In genomic region chr3:62208385-62208784, GRCh38 we compare ENCODE assay signal across 30 cellular contexts.
"Had no signal": no experiment of that assay in that cellular context is flagged by ENCODE, and none has a peak within 500 bp of the region (broad histone marks: within the 10 kb centered on the region; RNA-seq: fewer than 3 reads in every experiment).

No MANE protein-coding gene starts in this region.

- ATAC-seq: left colon; left lung; lower lobe of right lung; natural killer cell; right cardiac atrium; sciatic nerve; stimulated activated naive B cell treated with anti-CD40 and anti-IgM and Interleukin-4, amounts not matched to agents 10 μg/mL and 1 μg/mL and 100 μg/mL, for 72 hours; stimulated activated naive CD8-positive, alpha-beta T cell treated with anti-CD3 and anti-CD28 coated beads, Interleukin-15, Interleukin-2, amounts not matched to agents 100 U/mL and 50 U/mL, for 24 hours had no signal

- H3K27ac Mint-ChIP-seq: immature natural killer cell; mesothelial cell of epicardium; natural killer cell; nephron progenitor cell; stimulated activated naive B cell treated with anti-CD40 and anti-IgM and Interleukin-4, amounts not matched to agents 10 μg/mL and 1 μg/mL and 100 μg/mL, for 72 hours had no signal

- H3K4me3 ChIP-seq: left lung, lower lobe of right lung, ovary, prostate gland, skin epidermis, stomach, testis, thyroid gland, transverse colon, upper lobe of left lung, vagina had no signal

- H3K36me3 Mint-ChIP-seq: immature natural killer cell; naive B cell; natural killer cell; stimulated activated naive B cell treated with anti-CD40 and anti-IgM and Interleukin-4, amounts not matched to agents 10 μg/mL and 1 μg/mL and 100 μg/mL, for 72 hours had no signal

- H3K4me1 ChIP-seq: left lung, lower lobe of right lung, prostate gland, testis, thyroid gland, upper lobe of left lung had no signal

- DNase-seq: hippocampal formation; immature natural killer cell; kidney; left colon; left lung; lower lobe of right lung; mammary epithelial cell; mesenchymal stem cell; naive B cell; natural killer cell; nephron progenitor cell; ovary; retina; right cardiac atrium; stimulated activated CD4-positive, alpha-beta T cell treated with anti-CD3 and anti-CD28 coated beads, Interleukin-12 subunit alpha, Interleukin-12 subunit beta, amount 100 ng/mL, for 4 hours; stimulated activated CD4-positive, alpha-beta T cell treated with anti-CD3 and anti-CD28 coated beads, Interleukin-15, amount 100 ng/mL, for 24 hours; stimulated activated CD4-positive, alpha-beta T cell treated with anti-CD3 and anti-CD28 coated beads, Interleukin-2, amount 100 ng/mL, for 24 hours; stimulated activated CD4-positive, alpha-beta T cell treated with anti-CD3 and anti-CD28 coated beads, Interleukin-4, amount 100 ng/mL, for 1 hour; stimulated activated naive B cell treated with anti-CD40 and anti-IgM and Interleukin-4, amounts not matched to agents 10 μg/mL and 1 μg/mL and 100 μg/mL, for 72 hours; stimulated activated naive CD8-positive, alpha-beta T cell treated with anti-CD3 and anti-CD28 coated beads, Interleukin-15, Interleukin-2, amounts not matched to agents 100 U/mL and 50 U/mL, for 24 hours; stomach; testis; thyroid gland; transverse colon; upper lobe of left lung had no signal

- H3K36me3 ChIP-seq: ovary, prostate gland, transverse colon, vagina had no signal

- H3K27ac ChIP-seq: left lung, lower lobe of right lung, ovary, prostate gland, skin epidermis, stomach, testis, thyroid gland, transverse colon, upper lobe of left lung, vagina had no signal

- H3K4me1 Mint-ChIP-seq: immature natural killer cell; naive B cell; natural killer cell; nephron progenitor cell; stimulated activated naive B cell treated with anti-CD40 and anti-IgM and Interleukin-4, amounts not matched to agents 10 μg/mL and 1 μg/mL and 100 μg/mL, for 72 hours had no signal

- H3K27me3 ChIP-seq: left lung, ovary, stomach, testis, thyroid gland, transverse colon, upper lobe of left lung, vagina had no signal

- H3K9me3 ChIP-seq: left lung, lower lobe of right lung, ovary, prostate gland, stomach, testis, thyroid gland, transverse colon, upper lobe of left lung, vagina had no signal

- H3K9me3 Mint-ChIP-seq: immature natural killer cell, mesothelial cell of epicardium, naive B cell, natural killer cell, nephron progenitor cell had no signal

- H3K4me3 Mint-ChIP-seq: immature natural killer cell; mesothelial cell of epicardium; naive B cell; natural killer cell; nephron progenitor cell; stimulated activated naive B cell treated with anti-CD40 and anti-IgM and Interleukin-4, amounts not matched to agents 10 μg/mL and 1 μg/mL and 100 μg/mL, for 72 hours had no signal
